8 cellular contexts compared by ENCODE assay signal in genomic region chr2:24075915-24076848, GRCh38.
A peak's percentile ranks its signal among the peaks of the same experiment; 100 is the strongest.
DNase-seq lines count a peak whose midpoint lies in the region; ATAC-seq and TF ChIP-seq lines count a peak whose summit lies in the region.

Gene SF3B6, minus strand, starts transcription at chr2:24076326. Its CDS starts 97 bp downstream, at chr2:24076229.

- DNase-seq in AG09319 (ENCODE audit: extremely low read depth, low read depth) (peak; percentile 92), NCI-H446 treated with DMSO at 0.1 percent for 48 hours (lab: John Stamatoyannopoulos, UW) (peak; percentile 97), cerebellar cortex (ENCODE audit: low spot score) (peak; percentile 100), iris pigment epithelial cell (ENCODE audit: low read depth) (peak; percentile 100)
- peak; percentile 96 to 100 for DNase-seq in stimulated activated CD4-positive, alpha-beta T cell treated with anti-CD3 and anti-CD28 coated beads, Interleukin-12 subunit alpha, Interleukin-12 subunit beta, amount 100 ng/mL, for 24 hours (ENCODE audit: low read depth in 2 of 2)

- TF ChIP-seq CTCF in AG09319 (IDR thresholded peaks at IDR 0.05; ENCODE audit: low read depth, low read length) = no peak

- peak; percentile 95 for ATAC-seq in GM19035 (IDR thresholded peaks at IDR 0.05; ENCODE audit: unreplicated experiment)
- peak; percentile 96 for ATAC-seq in HG03354 (IDR thresholded peaks at IDR 0.05; ENCODE audit: poor library complexity, severe bottlenecking, unreplicated experiment)
- peak; percentile 93 to 95 for ATAC-seq in activated CD4-positive, CD25-positive, alpha-beta regulatory T cell treated with anti-CD3 and anti-CD28 coated beads, Interleukin-2, amount 50 U/mL, for 24 hours

Comparison
In these comparisons a context has a peak if more than half of its experiments do, and no peak if none do; other contexts are left out.
1. Peak in every context shown above with its lines: DNase-seq and ATAC-seq.